In genomic region chr6:30767158-30767943, GRCh38 we compare ENCODE assay signal across 11 cellular contexts. TPM values are rescaled to one million over a fixed set of nuclear protein-coding genes. Genes with fewer than 3 reads are reported as not detected.
DNase-seq lines count a peak whose midpoint lies in the region; ATAC-seq, FAIRE-seq and TF ChIP-seq lines count a peak whose summit lies in the region.
"Had no signal": no experiment of that assay in that cellular context is flagged by ENCODE, and none has a peak within 500 bp of the region (broad histone marks: within the 10 kb centered on the region; RNA-seq: fewer than 3 reads in every experiment).

No MANE protein-coding gene starts in this region.

- WGBS in heart left ventricle, 4 donors = 76 to 87% (median 82%) methylated on average over 9 of the region's 9 CpGs
- WGBS in pancreas, 2 donors = 84 to 92% methylated on average over 9 of the region's 9 CpGs

- no peaks in the 10 kb centered on the region for H3K9me3 Mint-ChIP-seq in T-helper 2 cell treated with Interferon-gamma antibody and Interleukin-4, amounts not matched to agents 5 μg/mL and 100 μg/mL, for 36 hours
- H3K9me3 Mint-ChIP-seq in stimulated activated naive B cell treated with anti-CD40 and anti-IgM and Interleukin-4, amounts not matched to agents 10 μg/mL and 1 μg/mL and 100 μg/mL, for 72 hours = no peaks in the 10 kb centered on the region

- H3K27ac ChIP-seq in right atrium auricular region = peak overlapping the region; percentile 5 to 48
- H3K27ac ChIP-seq in heart left ventricle = peak overlapping the region in 3 of 12 donors; percentile 17 to 84 (median 27)
- no peak overlapping the region for H3K27ac ChIP-seq in pancreas
- H3K27ac ChIP-seq: stomach had no signal

- ATAC-seq in heart left ventricle (no peak), HG02588 (IDR thresholded peaks at IDR 0.05; ENCODE audit: unreplicated experiment) (peak; percentile 47), pancreas (no peak)
- peak; percentile 76 to 80 for ATAC-seq in stimulated activated naive B cell treated with anti-CD40 and anti-IgM and Interleukin-4, amounts not matched to agents 10 μg/mL and 1 μg/mL and 100 μg/mL, for 72 hours (replicated peaks)
- ATAC-seq: T-helper 17 cell had no signal

- FAIRE-seq in pancreas (lab: Jason Lieb, UNC) = no peak

- no peak for TF ChIP-seq POLR2A in heart left ventricle (IDR thresholded peaks at IDR 0.05)

- H3K4me3 ChIP-seq in right atrium auricular region (no peak overlapping the region), heart left ventricle (no peak overlapping the region), pancreas (no peak overlapping the region)
- H3K4me3 ChIP-seq: stomach had no signal

- intact Hi-C loops in heart left ventricle (cut with DNase I) (no loop called here), pancreas (cut with DNase I) (no loop called here)

- H3K4me1 ChIP-seq in right atrium auricular region = peaks cover 3 to 51% of the 10 kb centered on the region in 2 donors
- H3K4me1 ChIP-seq in heart left ventricle = peaks cover 4 to 58% (median 36%) of the 10 kb centered on the region in 12 donors
- peaks cover 10 to 33% (median 14%) of the 10 kb centered on the region in 3 donors for H3K4me1 ChIP-seq in pancreas

- no peaks in the 10 kb centered on the region for H3K27me3 Mint-ChIP-seq in T-helper 2 cell treated with Interferon-gamma antibody and Interleukin-4, amounts not matched to agents 5 μg/mL and 100 μg/mL, for 36 hours (ENCODE audit: low read depth)
- peaks cover 12% of the 10 kb centered on the region in 2 donors for H3K27me3 Mint-ChIP-seq in stimulated activated naive B cell treated with anti-CD40 and anti-IgM and Interleukin-4, amounts not matched to agents 10 μg/mL and 1 μg/mL and 100 μg/mL, for 72 hours
- H3K27me3 Mint-ChIP-seq: T-helper 17 cell had no signal

- H3K4me3 Mint-ChIP-seq in T-helper 2 cell treated with Interferon-gamma antibody and Interleukin-4, amounts not matched to agents 5 μg/mL and 100 μg/mL, for 36 hours = peak overlapping the region; percentile 55
- no peak overlapping the region for H3K4me3 Mint-ChIP-seq in stimulated activated naive B cell treated with anti-CD40 and anti-IgM and Interleukin-4, amounts not matched to agents 10 μg/mL and 1 μg/mL and 100 μg/mL, for 72 hours
- H3K4me3 Mint-ChIP-seq: T-helper 17 cell had no signal

- no peaks in the 10 kb centered on the region for H3K9me3 ChIP-seq in right atrium auricular region
- H3K9me3 ChIP-seq in heart left ventricle = no peaks in the 10 kb centered on the region
- H3K9me3 ChIP-seq in pancreas = no peaks in the 10 kb centered on the region
- H3K9me3 ChIP-seq: stomach had no signal

- H3K4me1 Mint-ChIP-seq in T-helper 2 cell treated with Interferon-gamma antibody and Interleukin-4, amounts not matched to agents 5 μg/mL and 100 μg/mL, for 36 hours (ENCODE audit: low read depth) = peaks cover 60% of the 10 kb centered on the region
- H3K4me1 Mint-ChIP-seq in stimulated activated naive B cell treated with anti-CD40 and anti-IgM and Interleukin-4, amounts not matched to agents 10 μg/mL and 1 μg/mL and 100 μg/mL, for 72 hours = peaks cover 50 to 56% of the 10 kb centered on the region in 2 donors

- peak overlapping the region; percentile 41 for H3K27ac Mint-ChIP-seq in T-helper 2 cell treated with Interferon-gamma antibody and Interleukin-4, amounts not matched to agents 5 μg/mL and 100 μg/mL, for 36 hours
- H3K27ac Mint-ChIP-seq in stimulated activated naive B cell treated with anti-CD40 and anti-IgM and Interleukin-4, amounts not matched to agents 10 μg/mL and 1 μg/mL and 100 μg/mL, for 72 hours = peak overlapping the region; percentile 59

- no peak for TF ChIP-seq CTCF in right atrium auricular region (IDR thresholded peaks at IDR 0.05)
- TF ChIP-seq CTCF in heart left ventricle (IDR thresholded peaks at IDR 0.05) = no peak
- TF ChIP-seq CTCF in pancreas (IDR thresholded peaks at IDR 0.05) = no peak

- no peaks in the 10 kb centered on the region for H3K36me3 Mint-ChIP-seq in T-helper 2 cell treated with Interferon-gamma antibody and Interleukin-4, amounts not matched to agents 5 μg/mL and 100 μg/mL, for 36 hours (ENCODE audit: low read depth)
- H3K36me3 Mint-ChIP-seq in stimulated activated naive B cell treated with anti-CD40 and anti-IgM and Interleukin-4, amounts not matched to agents 10 μg/mL and 1 μg/mL and 100 μg/mL, for 72 hours = peaks cover 2 to 3% of the 10 kb centered on the region in 2 donors

- DNase-seq in right atrium auricular region (ENCODE audit: low spot score) = no peak
- DNase-seq in heart left ventricle = no peak
- no peak for DNase-seq in T-helper 2 cell treated with Interferon-gamma antibody and Interleukin-4, amounts not matched to agents 5 μg/mL and 100 μg/mL, for 36 hours (ENCODE audit: low spot score)
- DNase-seq in stimulated activated naive B cell treated with anti-CD40 and anti-IgM and Interleukin-4, amounts not matched to agents 10 μg/mL and 1 μg/mL and 100 μg/mL, for 72 hours = peak; percentile 15
- DNase-seq in pancreas = no peak
- DNase-seq in HuH-7 (ENCODE audit: low spot score) = no peak
- no peak for DNase-seq in 8988T
- DNase-seq: anterior cingulate cortex, stomach, T-helper 17 cell had no signal

- H3K36me3 ChIP-seq in right atrium auricular region = no peaks in the 10 kb centered on the region
- no peaks in the 10 kb centered on the region for H3K36me3 ChIP-seq in heart left ventricle
- H3K36me3 ChIP-seq in pancreas = no peaks in the 10 kb centered on the region
- H3K36me3 ChIP-seq: stomach had no signal

- H3K27me3 ChIP-seq in right atrium auricular region (no peaks in the 10 kb centered on the region), heart left ventricle (no peaks in the 10 kb centered on the region), pancreas (no peaks in the 10 kb centered on the region)
- H3K27me3 ChIP-seq: stomach had no signal

RNA-seq across cellular contexts. Expression of gene IER3, which starts 23.0 kb away (rescaled TPM):
- total RNA-seq in right atrium auricular region (100 to 1,000 TPM in 1 of 2 donors, 10 to 100 TPM in 1; 43.6 to 144 TPM), heart left ventricle (100 to 1,000 TPM in 2 of 9 donors, 10 to 100 TPM in 6, 1 to 10 TPM in 1; 8.7 to 127 (median 69.8) TPM), pancreas (10 to 100 TPM; 23.0 to 87.5 (median 41.3) TPM)
- polyA plus RNA-seq in heart left ventricle (100 to 1,000 TPM in 1 of 2 donors, 10 to 100 TPM in 1; 33.3 to 119 TPM), pancreas (100 to 1,000 TPM in 1 of 2 donors, 10 to 100 TPM in 1; 99.4 to 174 TPM)

RNA-seq across cellular contexts. Expression of gene FLOT1, which starts 24.9 kb away (rescaled TPM):
- total RNA-seq in right atrium auricular region (100 to 1,000 TPM; 157 to 167 TPM), heart left ventricle (100 to 1,000 TPM; 166 to 282 (median 211) TPM), pancreas (10 to 100 TPM; 45.7 to 92.2 (median 51.3) TPM)
- polyA plus RNA-seq in heart left ventricle (100 to 1,000 TPM; 291 to 310 TPM), pancreas (100 to 1,000 TPM; 123 to 151 TPM)

RNA-seq across cellular contexts. Expression of gene TUBB, which starts 47.2 kb away (rescaled TPM):
- total RNA-seq in right atrium auricular region = 100 to 1,000 TPM; 121 to 236 TPM
- 100 to 1,000 TPM; 183 to 474 (median 238) TPM for total RNA-seq in heart left ventricle
- 100 to 1,000 TPM; 195 to 497 TPM for polyA plus RNA-seq in heart left ventricle
- total RNA-seq in pancreas = 100 to 1,000 TPM in 4 of 6 donors, 10 to 100 TPM in 2; 66.1 to 171 (median 116) TPM
- polyA plus RNA-seq in pancreas = 100 to 1,000 TPM in 1 of 2 donors, 10 to 100 TPM in 1; 67.9 to 111 TPM

RNA-seq across cellular contexts. Expression of gene MDC1, which starts 50.3 kb away (rescaled TPM):
- total RNA-seq in right atrium auricular region (10 to 100 TPM in 1 of 2 donors, 1 to 10 TPM in 1; 6.7 to 12.3 TPM), heart left ventricle (10 to 100 TPM; 10.6 to 25.0 (median 17.5) TPM), pancreas (10 to 100 TPM; 12.3 to 18.7 (median 13.5) TPM)
- polyA plus RNA-seq in heart left ventricle (10 to 100 TPM in 1 of 2 donors, 1 to 10 TPM in 1; 8.6 to 13.9 TPM), pancreas (10 to 100 TPM; 18.9 to 28.0 TPM)

Comparison
In these comparisons a context has a peak if more than half of its experiments do, and no peak if none do; other contexts are left out.
1. H3K27ac ChIP-seq: peak in right atrium auricular region (2 of 2); none in pancreas (0 of 4).
2. ATAC-seq: peak in HG02588 (single experiment) and stimulated activated naive B cell treated with anti-CD40 and anti-IgM and Interleukin-4, amounts not matched to agents 10 μg/mL and 1 μg/mL and 100 μg/mL, for 72 hours (2 of 2); none in heart left ventricle (0 of 4) and pancreas (0 of 4).